In the genomic region with DNA sequence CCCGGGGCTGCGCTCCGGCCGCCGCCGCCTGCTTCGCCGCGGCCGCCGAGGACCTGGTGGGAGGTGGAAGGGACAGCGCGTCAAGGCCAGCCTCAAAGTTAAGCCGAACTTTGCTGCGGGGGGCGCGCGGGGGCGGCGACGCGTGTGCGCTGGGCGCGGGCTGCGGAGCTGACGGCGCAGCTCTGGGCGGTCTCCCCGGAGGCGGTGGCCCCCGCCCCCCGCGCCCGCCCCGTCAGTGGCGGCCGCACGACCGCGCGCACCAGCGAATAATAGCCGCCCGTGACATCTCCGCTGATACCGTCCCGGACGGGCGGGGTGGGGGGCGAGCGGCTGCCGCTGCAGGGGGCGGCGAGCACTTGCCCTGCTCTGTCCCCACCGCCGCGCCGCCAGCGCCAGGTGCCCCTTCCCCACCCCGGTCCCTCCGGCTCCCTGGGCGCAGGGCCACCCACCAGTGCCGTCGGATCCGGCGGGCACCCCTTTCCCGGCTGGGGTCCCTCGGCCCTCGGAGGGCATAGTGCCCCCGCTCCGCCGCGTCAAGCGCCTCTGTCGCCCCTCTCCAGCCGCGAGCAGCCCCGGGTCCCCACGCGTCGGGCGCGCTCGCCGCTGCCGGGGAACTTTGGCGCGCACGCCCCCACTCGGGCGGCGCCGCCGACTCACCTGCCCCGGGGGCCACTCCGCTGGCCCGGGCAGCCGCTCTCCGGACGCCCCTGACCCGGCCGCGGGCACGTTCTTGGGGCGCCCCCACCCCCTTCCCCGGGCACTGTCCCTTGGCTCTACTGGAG, we compare ENCODE assay signal across 9 cellular contexts. TPM values are rescaled to one million over a fixed set of nuclear protein-coding genes. Genes with fewer than 3 reads are reported as not detected.
DNase-seq lines count a peak whose midpoint lies in the region; ATAC-seq and TF ChIP-seq lines count a peak whose summit lies in the region.
"Had no signal": no experiment of that assay in that cellular context is flagged by ENCODE, and none has a peak within 500 bp of the region (broad histone marks: within the 10 kb centered on the region; RNA-seq: fewer than 3 reads in every experiment).

No MANE protein-coding gene starts in this region.

- H3K4me3 ChIP-seq in dorsolateral prefrontal cortex = peak overlapping the region; percentile 41 to 87 (median 69)

- DNase-seq in NK-92 treated with Interleukin-12 subunit alpha and Interleukin-12 subunit beta, amount 100 ng/mL, for 24 hours (lab: John Stamatoyannopoulos, UW) = peak; percentile 26
- DNase-seq in NK-92 (lab: John Stamatoyannopoulos, UW; ENCODE audit: unreplicated experiment) (no peak), dorsolateral prefrontal cortex (no peak), SIG-M5 (lab: John Stamatoyannopoulos, UW) (no peak)
- DNase-seq in natural killer cell treated with Interleukin-12 subunit alpha and Interleukin-12 subunit beta and Interleukin-15 and Interleukin-18, amount 100 ng/mL, for 72 hours (ENCODE audit: low spot score) = no peak

- no peaks in the 10 kb centered on the region for H3K36me3 Mint-ChIP-seq in natural killer cell treated with Interleukin-12 subunit alpha and Interleukin-12 subunit beta and Interleukin-15 and Interleukin-18, amount 100 ng/mL, for 72 hours
- H3K36me3 Mint-ChIP-seq: activated naive CD4-positive, alpha-beta T cell treated with anti-CD3 and anti-CD28 coated beads, Interleukin-2, amount 50 U/mL, for 24 hours had no signal

- peak overlapping the region in 53 of 59 donors; percentile 19 to 89 (median 72) for H3K27ac ChIP-seq in dorsolateral prefrontal cortex

- H3K27ac Mint-ChIP-seq in natural killer cell treated with Interleukin-12 subunit alpha and Interleukin-12 subunit beta and Interleukin-15 and Interleukin-18, amount 100 ng/mL, for 72 hours = no peak overlapping the region

- peaks cover 28 to 35% of the 10 kb centered on the region in 2 donors for H3K4me1 Mint-ChIP-seq in natural killer cell treated with Interleukin-12 subunit alpha and Interleukin-12 subunit beta and Interleukin-15 and Interleukin-18, amount 100 ng/mL, for 72 hours (ENCODE audit: low read depth in 2 of 2)

- TF ChIP-seq CTCF in dorsolateral prefrontal cortex (IDR thresholded peaks at IDR 0.05 in 54 of 56, conservative IDR thresholded peaks at IDR 0.05 in 2 of 56; ENCODE audit: low read depth in 1 of 56, partially characterized antibody in 56 of 56) = peak in 3 of 56 donors; percentile 10 to 16 (median 11)

- no peaks in the 10 kb centered on the region for H3K9me3 Mint-ChIP-seq in natural killer cell treated with Interleukin-12 subunit alpha and Interleukin-12 subunit beta and Interleukin-15 and Interleukin-18, amount 100 ng/mL, for 72 hours
- H3K9me3 Mint-ChIP-seq: activated naive CD4-positive, alpha-beta T cell treated with anti-CD3 and anti-CD28 coated beads, Interleukin-2, amount 50 U/mL, for 24 hours had no signal

- no peak overlapping the region for H3K4me3 Mint-ChIP-seq in natural killer cell treated with Interleukin-12 subunit alpha and Interleukin-12 subunit beta and Interleukin-15 and Interleukin-18, amount 100 ng/mL, for 72 hours

- peak; percentile 33; the same call in 1 of the 2 replicates for TF ChIP-seq POLR2A in Raji (IDR thresholded peaks at IDR 0.05; ENCODE audit: insufficient read depth, low read depth, low read length)

- intact Hi-C loops in dorsolateral prefrontal cortex (cut with DNase I) = no loop called here

- peaks cover 0 to 6% (median 0%) of the 10 kb centered on the region in 45 donors for H3K27me3 ChIP-seq in dorsolateral prefrontal cortex

- peaks cover 4 to 7% of the 10 kb centered on the region in 2 donors for H3K27me3 Mint-ChIP-seq in natural killer cell treated with Interleukin-12 subunit alpha and Interleukin-12 subunit beta and Interleukin-15 and Interleukin-18, amount 100 ng/mL, for 72 hours
- H3K27me3 Mint-ChIP-seq: activated naive CD4-positive, alpha-beta T cell treated with anti-CD3 and anti-CD28 coated beads, Interleukin-2, amount 50 U/mL, for 24 hours had no signal

- ATAC-seq in natural killer cell treated with Interleukin-12 subunit alpha and Interleukin-12 subunit beta and Interleukin-15 and Interleukin-18, amount 100 ng/mL, for 72 hours = peak; percentile 48 to 58
- ATAC-seq in GM18520 (IDR thresholded peaks at IDR 0.05; ENCODE audit: unreplicated experiment) = no peak
- no peak for ATAC-seq in HG03097 (IDR thresholded peaks at IDR 0.05; ENCODE audit: low FRiP score, unreplicated experiment)

RNA-seq across cellular contexts. Expression of a gene that starts 0.8 kb away (rescaled TPM):
- total RNA-seq in dorsolateral prefrontal cortex = 10 to 100 TPM in 89 of 120 experiments, 1 to 10 TPM in 31; 6.0 to 19.9 (median 11.3) TPM
- 10 to 100 TPM; 46.2 to 53.3 TPM for total RNA-seq in natural killer cell treated with Interleukin-12 subunit alpha and Interleukin-12 subunit beta and Interleukin-15 and Interleukin-18, amount 100 ng/mL, for 72 hours

RNA-seq across cellular contexts. Expression of a gene that starts 12.4 kb away (rescaled TPM):
- 10 to 100 TPM; 16.2 to 32.0 (median 24.6) TPM for total RNA-seq in dorsolateral prefrontal cortex
- under 1 TPM in 1 of 2 donors, not detected in 1; 0.74 TPM for total RNA-seq in natural killer cell treated with Interleukin-12 subunit alpha and Interleukin-12 subunit beta and Interleukin-15 and Interleukin-18, amount 100 ng/mL, for 72 hours

Comparison
In these comparisons a context has a peak if more than half of its experiments do, and no peak if none do; other contexts are left out.
1. ATAC-seq: peak in natural killer cell treated with Interleukin-12 subunit alpha and Interleukin-12 subunit beta and Interleukin-15 and Interleukin-18, amount 100 ng/mL, for 72 hours (2 of 2); none in GM18520 (single experiment) and HG03097 (single experiment).
2. RNA of a gene that starts 12.4 kb away (total RNA-seq): 16.2 to 32.0 TPM in dorsolateral prefrontal cortex; 0.74 TPM in natural killer cell treated with Interleukin-12 subunit alpha and Interleukin-12 subunit beta and Interleukin-15 and Interleukin-18, amount 100 ng/mL, for 72 hours; every median in the first group is over 4 times any median in the second.